In the genomic region with DNA sequence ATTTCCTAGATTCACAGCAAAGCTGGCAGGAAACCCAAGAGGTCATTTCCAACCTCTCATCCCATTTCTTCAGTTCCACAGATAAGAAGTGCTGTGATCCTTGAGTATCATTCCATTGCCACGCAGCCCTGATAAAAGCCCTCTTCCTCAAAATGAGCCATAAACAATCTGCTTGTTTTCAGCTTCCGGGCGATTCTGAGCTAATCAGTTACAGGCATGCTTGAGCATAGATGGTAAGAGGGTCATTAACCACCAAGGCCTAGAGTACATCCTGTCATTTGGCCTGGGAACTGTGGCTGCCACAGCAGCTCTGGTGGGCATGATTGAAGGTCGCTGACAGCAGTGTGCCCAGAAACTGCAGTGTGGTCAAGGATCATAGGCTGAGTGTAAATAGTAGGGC, we compare ENCODE assay signal across 12 cellular contexts. TPM values are rescaled to one million over a fixed set of nuclear protein-coding genes. Genes with fewer than 3 reads are reported as not detected.
DNase-seq lines count a peak whose midpoint lies in the region; ATAC-seq and TF ChIP-seq lines count a peak whose summit lies in the region.
"Had no signal": no experiment of that assay in that cellular context is flagged by ENCODE, and none has a peak within 500 bp of the region (broad histone marks: within the 10 kb centered on the region; RNA-seq: fewer than 3 reads in every experiment).

No MANE protein-coding gene starts in this region.

- DNase-seq in amniotic epithelial cell (ENCODE audit: low read depth): peak; percentile 67
- DNase-seq in osteocyte (ENCODE audit: extremely low spot score, unreplicated experiment): no peak
- no peak for DNase-seq in AML-193 (lab: John Stamatoyannopoulos, UW)
- no peak for DNase-seq in activated naive CD4-positive, alpha-beta T cell treated with anti-CD3 and anti-CD28 coated beads, Interleukin-2, amount 10 ng/mL, durations not matched to agents 7 days and 5 days
- DNase-seq: activated naive CD4-positive, alpha-beta T cell treated with anti-CD3 and anti-CD28 coated beads, Interleukin-2, amount 50 U/mL, for 16 hours; NCI-H2107; stimulated activated CD4-positive, alpha-beta T cell treated with anti-CD3 and anti-CD28 coated beads, Interleukin-4, amount 100 ng/mL, for 1 hour had no signal

- no peak overlapping the region for H3K4me3 Mint-ChIP-seq in osteocyte (ENCODE audit: unreplicated experiment)
- no peak overlapping the region for H3K4me3 Mint-ChIP-seq in activated naive CD4-positive, alpha-beta T cell treated with anti-CD3 and anti-CD28 coated beads, Interleukin-2, amount 10 ng/mL, durations not matched to agents 7 days and 5 days

- no peaks in the 10 kb centered on the region for H3K9me3 Mint-ChIP-seq in osteocyte (ENCODE audit: unreplicated experiment)
- no peaks in the 10 kb centered on the region for H3K9me3 Mint-ChIP-seq in activated naive CD4-positive, alpha-beta T cell treated with anti-CD3 and anti-CD28 coated beads, Interleukin-2, amount 10 ng/mL, durations not matched to agents 7 days and 5 days

- H3K36me3 Mint-ChIP-seq in osteocyte (ENCODE audit: unreplicated experiment): peaks cover 6% of the 10 kb centered on the region
- H3K36me3 Mint-ChIP-seq in activated naive CD4-positive, alpha-beta T cell treated with anti-CD3 and anti-CD28 coated beads, Interleukin-2, amount 10 ng/mL, durations not matched to agents 7 days and 5 days: no peaks in the 10 kb centered on the region

- no peak for TF ChIP-seq CTCF in osteocyte (IDR thresholded peaks at IDR 0.05)

- ATAC-seq in GM21423 (IDR thresholded peaks at IDR 0.05; ENCODE audit: unreplicated experiment) (peak; percentile 86), HG03460 (IDR thresholded peaks at IDR 0.05; ENCODE audit: unreplicated experiment) (peak; percentile 79), HG02763 (IDR thresholded peaks at IDR 0.05; ENCODE audit: unreplicated experiment) (no peak), HG02798 (IDR thresholded peaks at IDR 0.05; ENCODE audit: poor library complexity, unreplicated experiment) (no peak)
- ATAC-seq: esophagus mucosa had no signal

- no peaks in the 10 kb centered on the region for H3K27me3 Mint-ChIP-seq in osteocyte (ENCODE audit: unreplicated experiment)
- peaks cover 10% of the 10 kb centered on the region for H3K27me3 Mint-ChIP-seq in activated naive CD4-positive, alpha-beta T cell treated with anti-CD3 and anti-CD28 coated beads, Interleukin-2, amount 10 ng/mL, durations not matched to agents 7 days and 5 days

- H3K4me1 Mint-ChIP-seq in osteocyte (ENCODE audit: unreplicated experiment): peaks cover 67% of the 10 kb centered on the region
- no peaks in the 10 kb centered on the region for H3K4me1 Mint-ChIP-seq in activated naive CD4-positive, alpha-beta T cell treated with anti-CD3 and anti-CD28 coated beads, Interleukin-2, amount 10 ng/mL, durations not matched to agents 7 days and 5 days

- CTCF ChIA-PET in activated naive CD4-positive, alpha-beta T cell treated with anti-CD3 and anti-CD28 coated beads, Interleukin-2, amount 10 ng/mL, durations not matched to agents 7 days and 5 days (lab: Charles Lee): no interaction called here

- H3K27ac Mint-ChIP-seq in osteocyte (ENCODE audit: unreplicated experiment): peak overlapping the region; percentile 74
- H3K27ac Mint-ChIP-seq in activated naive CD4-positive, alpha-beta T cell treated with anti-CD3 and anti-CD28 coated beads, Interleukin-2, amount 10 ng/mL, durations not matched to agents 7 days and 5 days: no peak overlapping the region

RNA-seq across cellular contexts. Expression of gene P3H2, which starts 47.4 kb away (rescaled TPM):
- total RNA-seq in osteocyte: 132 and 143 TPM in 2 replicates

Comparison
In these comparisons a context has a peak if more than half of its experiments do, and no peak if none do; other contexts are left out.
1. ATAC-seq: peak in GM21423 (single experiment) and HG03460 (single experiment); none in HG02763 (single experiment) and HG02798 (single experiment).